Comparison of ENCODE assay signal across 1 cellular context in genomic region chr1:39277876-39278275, GRCh38.
TF ChIP-seq lines count a peak whose summit lies in the region.

No MANE protein-coding gene starts in this region.

TF ChIP-seq in H1, 55 proteins besides CTCF, POLR2A, EP300 and RAD21 (continued from another document):
- TF ChIP-seq, protein P1, sequence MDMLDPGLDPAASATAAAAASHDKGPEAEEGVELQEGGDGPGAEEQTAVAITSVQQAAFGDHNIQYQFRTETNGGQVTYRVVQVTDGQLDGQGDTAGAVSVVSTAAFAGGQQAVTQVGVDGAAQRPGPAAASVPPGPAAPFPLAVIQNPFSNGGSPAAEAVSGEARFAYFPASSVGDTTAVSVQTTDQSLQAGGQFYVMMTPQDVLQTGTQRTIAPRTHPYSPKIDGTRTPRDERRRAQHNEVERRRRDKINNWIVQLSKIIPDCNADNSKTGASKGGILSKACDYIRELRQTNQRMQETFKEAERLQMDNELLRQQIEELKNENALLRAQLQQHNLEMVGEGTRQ (IDR thresholded peaks at IDR 0.05; ENCODE audit: low read length) = no peak
- TF ChIP-seq KDM5A (IDR thresholded peaks at IDR 0.05; ENCODE audit: low read length) (no peak), KDM4A (IDR thresholded peaks at IDR 0.05; ENCODE audit: low read depth, low read length, severe bottlenecking) (no peak), SIX5 (IDR thresholded peaks at IDR 0.05; ENCODE audit: low read depth, low read length) (no peak), RBBP5 (IDR thresholded peaks at IDR 0.05; ENCODE audit: borderline replicate concordance, low read depth, low read length) (no peak), CTBP2 (IDR thresholded peaks at IDR 0.05; ENCODE audit: borderline replicate concordance, insufficient read depth, insufficient read length, low read length) (no peak), HDAC6 (IDR thresholded peaks at IDR 0.05; ENCODE audit: low read depth, low read length) (no peak), BACH1 (IDR thresholded peaks at IDR 0.05; ENCODE audit: low read length) (no peak), CEBPB (IDR thresholded peaks at IDR 0.05; ENCODE audit: low read depth, low read length) (no peak), JUN (IDR thresholded peaks at IDR 0.05; ENCODE audit: low read depth, low read length) (no peak)
